8 cellular contexts compared by ENCODE assay signal in genomic region chr12:89862511-89863331, GRCh38.
A peak's percentile ranks its signal among the peaks of the same experiment; 100 is the strongest.
DNase-seq lines count a peak whose midpoint lies in the region; ATAC-seq and TF ChIP-seq lines count a peak whose summit lies in the region.

No MANE protein-coding gene starts in this region.

- H3K36me3 ChIP-seq in SJSA1 (no peaks in the 10 kb centered on the region), neutrophil (no peaks in the 10 kb centered on the region)

- peak; percentile 46 for ATAC-seq in HG02970 (IDR thresholded peaks at IDR 0.05; ENCODE audit: low FRiP score, unreplicated experiment)

- H3K27me3 ChIP-seq in SJSA1 (replicated peaks) (no peaks in the 10 kb centered on the region), neutrophil (no peaks in the 10 kb centered on the region)

- peaks cover 16% of the 10 kb centered on the region for H3K4me1 ChIP-seq in SJSA1 (replicated peaks)
- H3K4me1 ChIP-seq in neutrophil (ENCODE audit: control insufficient read depth in 1 of 2, insufficient read depth in 1 of 2, low read depth in 1 of 2, low read length in 1 of 2) = peaks cover 29 to 37% of the 10 kb centered on the region in 2 experiments

- H3K9me3 ChIP-seq in SJSA1 (replicated peaks) (no peaks in the 10 kb centered on the region), neutrophil (no peaks in the 10 kb centered on the region)

- H3K27ac ChIP-seq in SJSA1 = peak overlapping the region; percentile 44
- peak overlapping the region; percentile 97 for H3K27ac ChIP-seq in neutrophil

- peak; percentile 32 for DNase-seq in activated T-cell treated with anti-CD3 and anti-CD28 coated beads, Interleukin-2, amount 50 U/mL, for 1 hour
- no peak for DNase-seq in activated T-cell treated with anti-CD3 and anti-CD28 coated beads for 4 hours
- DNase-seq in SJSA1 (ENCODE audit: low read depth in 1 of 2, low spot score in 2 of 2) = no peak
- DNase-seq in effector CD4-positive, alpha-beta T cell = peak; percentile 34
- DNase-seq in effector CD8-positive, alpha-beta T cell (lab: John Stamatoyannopoulos, UW) = no peak
- no peak for DNase-seq in NCI-H1417 (lab: John Stamatoyannopoulos, UW)

- TF ChIP-seq CTCF in neutrophil (IDR thresholded peaks at IDR 0.05) = no peak

- H3K4me3 ChIP-seq in SJSA1 (no peak overlapping the region), neutrophil (ENCODE audit: low read depth in 1 of 2, low read length in 1 of 2) (peak overlapping the region; percentile 2 to 54)

Comparison
In these comparisons a context has a peak if more than half of its experiments do, and no peak if none do; other contexts are left out.
1. DNase-seq: peak in activated T-cell treated with anti-CD3 and anti-CD28 coated beads, Interleukin-2, amount 50 U/mL, for 1 hour (single experiment) and effector CD4-positive, alpha-beta T cell (single experiment); none in activated T-cell treated with anti-CD3 and anti-CD28 coated beads for 4 hours (single experiment), SJSA1 (0 of 2), effector CD8-positive, alpha-beta T cell (single experiment) and NCI-H1417 (0 of 3).